Comparison of ENCODE assay signal across 8 cellular contexts in the genomic region with DNA sequence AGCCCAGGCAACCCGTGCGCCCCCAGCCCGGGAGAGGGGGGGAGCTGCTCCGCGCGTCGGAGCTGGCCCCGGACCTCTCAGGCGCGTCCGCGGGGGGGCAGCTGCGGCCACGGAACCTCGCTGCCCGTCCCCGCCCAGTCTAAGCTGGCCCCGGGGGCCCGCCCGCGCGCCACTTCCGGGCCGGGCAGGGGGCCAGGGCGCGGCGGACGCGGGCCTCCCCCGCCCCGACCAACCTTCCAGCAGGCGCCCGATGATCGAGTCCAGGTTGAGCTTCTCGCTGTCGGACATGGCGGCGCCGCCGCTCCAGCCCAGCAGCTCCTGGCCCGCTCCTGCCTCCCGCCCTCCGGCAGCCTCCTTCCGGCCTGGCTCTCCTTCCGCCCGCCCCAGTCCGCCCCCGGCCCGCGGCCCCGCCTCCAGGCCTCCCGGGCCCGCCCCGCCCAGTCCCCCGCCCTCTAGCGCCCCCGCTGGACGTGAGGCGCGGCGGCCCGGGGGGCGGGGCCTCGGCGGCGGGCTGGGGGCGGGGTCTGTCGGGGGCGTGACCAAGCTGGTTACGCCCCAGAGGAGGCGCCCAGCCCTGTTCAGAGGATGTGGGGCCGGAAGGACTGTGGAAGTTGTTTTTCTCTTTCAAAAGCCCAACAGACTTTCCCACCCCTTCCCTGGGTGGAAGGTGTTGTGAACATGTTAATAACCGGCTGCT. TPM values are rescaled to one million over a fixed set of nuclear protein-coding genes. Genes with fewer than 3 reads are reported as not detected.
DNase-seq lines count a peak whose midpoint lies in the region; ATAC-seq, FAIRE-seq and TF ChIP-seq lines count a peak whose summit lies in the region.

A gene (minus strand): TSS at position 364 of the 697 bp plus-strand sequence. CDS start 76 bp downstream, at position 288.

- H3K4me1 ChIP-seq in kidney (ENCODE audit: control insufficient read depth in 1 of 2, insufficient read depth in 1 of 2, low read depth in 1 of 2, low read length in 2 of 2) = peaks cover 5 to 15% of the 10 kb centered on the region in 2 donors

- H3K9ac ChIP-seq in kidney (ENCODE audit: low read length in 2 of 2) = peak within 1 kb of the TSS; percentile 90 to 92

- FAIRE-seq in kidney (lab: Jason Lieb, UNC) = no peak

- peak within 1 kb of the TSS; percentile 71 to 83 for H3K4me3 ChIP-seq in kidney (ENCODE audit: low read length in 2 of 2)

- H3K36me3 ChIP-seq in kidney (ENCODE audit: control insufficient read depth in 1 of 2, insufficient read depth in 2 of 2, low read length in 2 of 2) = peaks cover 2 to 19% of the 10 kb centered on the region in 2 donors

- peak within 1 kb of the TSS; percentile 78 to 88 for H3K27ac ChIP-seq in kidney (ENCODE audit: low read depth in 2 of 2, low read length in 2 of 2)

- H3K9me3 ChIP-seq in kidney (ENCODE audit: control insufficient read depth in 1 of 2, low read length in 2 of 2) = no peaks in the 10 kb centered on the region

- intact Hi-C loops in kidney (cut with DNase I) = no loop called here

- DNase-seq in AG09319 (ENCODE audit: extremely low read depth, low read depth) (peak; percentile 69), NCI-H446 treated with DMSO at 0.1 percent for 48 hours (lab: John Stamatoyannopoulos, UW) (peak; percentile 69), cerebellar cortex (ENCODE audit: low spot score) (peak; percentile 89), kidney (peak; percentile 97)
- DNase-seq in activated CD4-positive, CD25-positive, alpha-beta regulatory T cell treated with anti-CD3 and anti-CD28 coated beads, Interleukin-2, amount 50 U/mL, for 72 hours = peak; percentile 91
- peak; percentile 90 to 91 for DNase-seq in stimulated activated CD4-positive, alpha-beta T cell treated with anti-CD3 and anti-CD28 coated beads, Interleukin-15, amount 100 ng/mL, for 1 hour (ENCODE audit: low read depth in 1 of 2, low spot score in 1 of 2)

- TF ChIP-seq CTCF in AG09319 (IDR thresholded peaks at IDR 0.05; ENCODE audit: low read depth, low read length) (no peak; the same call in none of the 2 replicates), kidney (IDR thresholded peaks at IDR 0.05; ENCODE audit: borderline replicate concordance, extremely low read depth, insufficient read depth) (peak; percentile 19)

- ATAC-seq in GM19023 (IDR thresholded peaks at IDR 0.05; ENCODE audit: unreplicated experiment) (peak; percentile 69), HG03196 (IDR thresholded peaks at IDR 0.05; ENCODE audit: unreplicated experiment) (peak; percentile 50)

RNA-seq across cellular contexts. Expression of the gene that starts here (rescaled TPM):
- 155 TPM for total RNA-seq in kidney
- 210 TPM for polyA plus RNA-seq in kidney (ENCODE audit: insufficient read depth, low read depth, low replicate concordance)

Comparison
In these comparisons a context has a peak if more than half of its experiments do, and no peak if none do; other contexts are left out.
1. Peak in every context shown above with its lines: DNase-seq, ATAC-seq, H3K4me3 ChIP-seq and H3K27ac ChIP-seq.